ENCODE assay signal across 1 cellular context in the genomic region with DNA sequence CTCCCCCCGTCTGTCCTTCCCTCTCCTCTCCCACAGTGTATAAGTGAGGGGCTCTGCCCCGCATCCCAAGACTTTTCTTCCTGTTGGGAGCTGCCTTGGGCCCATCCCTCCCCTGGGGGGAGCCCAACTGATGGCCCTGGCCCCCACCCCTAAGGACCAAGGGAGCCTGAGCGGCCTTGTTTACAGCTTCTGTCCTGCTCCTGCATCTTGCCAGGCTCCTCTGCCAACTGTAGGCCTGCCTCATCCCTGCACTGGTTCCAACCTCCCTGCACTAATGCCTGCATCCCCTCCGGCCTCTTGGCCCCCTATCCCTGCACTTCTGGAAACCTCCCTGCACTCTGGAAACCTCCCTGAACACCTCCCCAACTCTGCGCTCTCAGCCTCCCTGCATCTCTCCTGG.
TF ChIP-seq lines count a peak whose summit lies in the region.

No MANE protein-coding gene starts in this region.

TF ChIP-seq in endothelial cell of umbilical vein, 7 proteins besides CTCF, POLR2A, EP300 and RAD21:
- TF ChIP-seq GATA2 (IDR thresholded peaks at IDR 0.05; ENCODE audit: insufficient read depth, insufficient read length, low read depth, low read length) (no peak), EZH2 (IDR thresholded peaks at IDR 0.05; ENCODE audit: borderline replicate concordance, low read depth, low read length, severe bottlenecking) (no peak), MYC (IDR thresholded peaks at IDR 0.05; ENCODE audit: low read depth, low read length) (no peak), POLR2AphosphoS5 (IDR thresholded peaks at IDR 0.05; ENCODE audit: insufficient read depth, low read depth, low read length) (no peak), FOS (IDR thresholded peaks at IDR 0.05; ENCODE audit: borderline replicate concordance, insufficient read depth, low read length) (no peak), JUN (IDR thresholded peaks at IDR 0.05; ENCODE audit: borderline replicate concordance, insufficient read depth, insufficient read length, low read depth) (no peak)
- TF ChIP-seq, protein P1, sequence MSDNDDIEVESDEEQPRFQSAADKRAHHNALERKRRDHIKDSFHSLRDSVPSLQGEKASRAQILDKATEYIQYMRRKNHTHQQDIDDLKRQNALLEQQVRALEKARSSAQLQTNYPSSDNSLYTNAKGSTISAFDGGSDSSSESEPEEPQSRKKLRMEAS (IDR thresholded peaks at IDR 0.05; ENCODE audit: insufficient read depth, insufficient read length) = no peak
